ENCODE assay signal across 1 cellular context in genomic region chr2:127559454-127559853, GRCh38.
TF ChIP-seq lines count a peak whose summit lies in the region.

No MANE protein-coding gene starts in this region.

TF ChIP-seq in K562, 482 proteins besides CTCF, POLR2A, EP300 and RAD21:
- TF ChIP-seq POLR2G (IDR thresholded peaks at IDR 0.05; ENCODE audit: low read depth, low read length): no peak
- peak; percentile 72; the same call in 1 of the 2 replicates for TF ChIP-seq MAFF (IDR thresholded peaks at IDR 0.05; ENCODE audit: low read length)
- peak; percentile 59 for TF ChIP-seq MAFK (IDR thresholded peaks at IDR 0.05; ENCODE audit: low read length)
- no peak for TF ChIP-seq MEIS2 (IDR thresholded peaks at IDR 0.05; ENCODE audit: partially characterized antibody)
- TF ChIP-seq TSC22D4 (tag; IDR thresholded peaks at IDR 0.05): no peak
- TF ChIP-seq DLX4 (CRISPR knock-in tag; IDR thresholded peaks at IDR 0.05): no peak
- TF ChIP-seq ZMIZ1 (IDR thresholded peaks at IDR 0.05; ENCODE audit: low read depth in 2 of 2, low read length in 2 of 2): no peak
- TF ChIP-seq ETS1 (conservative IDR thresholded peaks at IDR 0.05; ENCODE audit: control insufficient read depth, low read depth, low read length): no peak
- no peak for TF ChIP-seq HSF4 (CRISPR knock-in tag; IDR thresholded peaks at IDR 0.05; ENCODE audit: borderline replicate concordance)
- TF ChIP-seq MCM2 (IDR thresholded peaks at IDR 0.05; ENCODE audit: low read depth): no peak
- TF ChIP-seq C11orf30 (IDR thresholded peaks at IDR 0.05; ENCODE audit: low read depth): peak; percentile 70; the same call in 1 of the 2 replicates
- TF ChIP-seq CHD7 (IDR thresholded peaks at IDR 0.05; ENCODE audit: low read depth, low read length): no peak
- TF ChIP-seq ZZZ3 (IDR thresholded peaks at IDR 0.05): no peak
- TF ChIP-seq NUFIP1 (IDR thresholded peaks at IDR 0.05; ENCODE audit: partially characterized antibody): no peak
- TF ChIP-seq MXI1 (IDR thresholded peaks at IDR 0.05; ENCODE audit: low read depth, low read length): no peak
- peak; percentile 80 for TF ChIP-seq ZNF316 (IDR thresholded peaks at IDR 0.05)
- TF ChIP-seq TAF15 (IDR thresholded peaks at IDR 0.05; ENCODE audit: low read depth, low read length): no peak
- no peak for TF ChIP-seq ZNF146 (CRISPR knock-in tag; IDR thresholded peaks at IDR 0.05; ENCODE audit: unreplicated experiment)
- no peak for TF ChIP-seq MTA3 (IDR thresholded peaks at IDR 0.05; ENCODE audit: borderline replicate concordance)
- no peak for TF ChIP-seq ZNF224 (CRISPR knock-in tag; IDR thresholded peaks at IDR 0.05)
- peak; percentile 79 for TF ChIP-seq MAFG (tag; conservative IDR thresholded peaks at IDR 0.05)
- no peak for TF ChIP-seq POLR2AphosphoS2 (IDR thresholded peaks at IDR 0.05; ENCODE audit: low read length)
